In genomic region chr2:233356546-233357308, GRCh38 we compare ENCODE assay signal across 10 cellular contexts. TPM values are rescaled to one million over a fixed set of nuclear protein-coding genes. Genes with fewer than 3 reads are reported as not detected.
DNase-seq lines count a peak whose midpoint lies in the region; ATAC-seq and TF ChIP-seq lines count a peak whose summit lies in the region.
"Had no signal": no experiment of that assay in that cellular context is flagged by ENCODE, and none has a peak within 500 bp of the region (broad histone marks: within the 10 kb centered on the region; RNA-seq: fewer than 3 reads in every experiment).

No MANE protein-coding gene starts in this region.

- intact Hi-C loops in cardiac septum (cut with DNase I) (no loop called here), left cardiac atrium (cut with DNase I) (loop anchor here (5.0 kb wide), 1 partner anchor 86 kb away; no protein-coding TSS in a partner anchor), lower lobe of right lung (cut with DNase I) (no loop called here)

- H3K23ac ChIP-seq in H9 (ENCODE audit: insufficient read length, low read depth, low read length), result no peak overlapping the region

- H3K23me2 ChIP-seq in H9 (ENCODE audit: insufficient read length, low read depth, low read length, poor library complexity, severe bottlenecking), result peaks cover 13% of the 10 kb centered on the region

- H3K27me3 ChIP-seq in lower lobe of right lung (ENCODE audit: low read depth), result no peaks in the 10 kb centered on the region
- no peaks in the 10 kb centered on the region for H3K27me3 ChIP-seq in upper lobe of left lung
- H3K27me3 ChIP-seq in H9 (ENCODE audit: insufficient read depth, low read length), result peaks cover 5% of the 10 kb centered on the region; the same call in 1 of the 2 replicates

- H3K9me3 ChIP-seq in lower lobe of right lung, result no peaks in the 10 kb centered on the region
- H3K9me3 ChIP-seq in upper lobe of left lung, result no peaks in the 10 kb centered on the region
- no peaks in the 10 kb centered on the region for H3K9me3 ChIP-seq in H9 (ENCODE audit: control insufficient read depth, low read depth, low read length)

- no peak overlapping the region for H2AK5ac ChIP-seq in H9 (ENCODE audit: insufficient read length, low read length)

- no peak overlapping the region for H2BK20ac ChIP-seq in H9 (ENCODE audit: low read depth, low read length, poor library complexity, severe bottlenecking)

- H3K27ac Mint-ChIP-seq in T-cell (peak overlapping the region; percentile 68 to 79), H9 (no peak overlapping the region)

- H3K4me1 ChIP-seq in lower lobe of right lung, result peaks cover 42% of the 10 kb centered on the region
- H3K4me1 ChIP-seq in upper lobe of left lung, result peaks cover 22 to 45% (median 31%) of the 10 kb centered on the region in 4 donors
- no peaks in the 10 kb centered on the region; the same call in 1 of the 2 replicates for H3K4me1 ChIP-seq in H9 (ENCODE audit: insufficient read depth, low read length)

- CTCF ChIA-PET in T-cell (lab: Charles Lee), result interaction anchor here (0.6 to 2.1 kb wide), 8 partner anchors 25 to 1759 kb away, joined by 3 to 5 read pairs (median 4); no protein-coding TSS in a partner anchor

- H3K4me1 Mint-ChIP-seq in T-cell (peaks cover 75 to 80% (median 80%) of the 10 kb centered on the region in 3 donors), H9 (peaks cover 18 to 19% of the 10 kb centered on the region in 2 experiments)

- no peak overlapping the region for H4K8ac ChIP-seq in H9 (replicated peaks; ENCODE audit: insufficient read length, low read depth, low read length)

- H4K91ac ChIP-seq in H9 (ENCODE audit: insufficient read length, low read depth, low read length), result no peak overlapping the region

- H2BK120ac ChIP-seq in H9 (ENCODE audit: low read depth, low read length, poor library complexity, severe bottlenecking), result no peak overlapping the region

- H3K36me3 ChIP-seq in lower lobe of right lung, result no peaks in the 10 kb centered on the region
- H3K36me3 ChIP-seq in upper lobe of left lung, result no peaks in the 10 kb centered on the region

- POLR2A ChIA-PET in T-cell (lab: Charles Lee), result interaction anchor here (0.6 to 1.0 kb wide), 4 partner anchors 22 to 1763 kb away, joined by 3 to 4 read pairs (median 3); no protein-coding TSS in a partner anchor

- H3K36me3 Mint-ChIP-seq in T-cell (peaks cover 24% of the 10 kb centered on the region), H9 (ENCODE audit: insufficient read depth in 1 of 3, low read depth in 3 of 3) (peaks cover 3 to 10% (median 5%) of the 10 kb centered on the region in 3 experiments; a peak in 5 of 7 replicates)

- no peak overlapping the region for H3T11ph ChIP-seq in H9 (ENCODE audit: low read length)

- DNase-seq in cardiac septum (ENCODE audit: low spot score), result peak; percentile 81
- DNase-seq in left cardiac atrium, result no peak
- peak in 1 of 34 experiments; percentile 23 for DNase-seq in T-cell
- DNase-seq in lower lobe of right lung, result no peak
- peak in 1 of 2 donors; percentile 65 for DNase-seq in upper lobe of left lung
- DNase-seq in H9, result no peak
- DNase-seq in stimulated activated CD4-positive, alpha-beta T cell treated with anti-CD3 and anti-CD28 coated beads, Interleukin-4, amount 100 ng/mL, for 4 hours, result no peak
- DNase-seq: COR-L47, Karpas-422 had no signal

- no peaks in the 10 kb centered on the region for H4K20me1 ChIP-seq in H9 (ENCODE audit: control insufficient read depth, insufficient read depth, insufficient read length)

- H3K27me3 Mint-ChIP-seq in T-cell (no peaks in the 10 kb centered on the region), H9 (ENCODE audit: low read depth) (peaks cover 43% of the 10 kb centered on the region)

- H3K4me3 ChIP-seq in lower lobe of right lung (peak overlapping the region; percentile 14), upper lobe of left lung (peak overlapping the region in 2 of 4 donors; percentile 7 to 84)

- no peak for TF ChIP-seq POLR2A in upper lobe of left lung (IDR thresholded peaks at IDR 0.05)

- no peak overlapping the region for H2AFZ ChIP-seq in H9 (ENCODE audit: low read length)

- H2BK12ac ChIP-seq in H9 (ENCODE audit: insufficient read length, low read depth, low read length), result no peak overlapping the region

- no peak overlapping the region for H2BK5ac ChIP-seq in H9 (ENCODE audit: insufficient read length, low read length)

- H3K27ac ChIP-seq in lower lobe of right lung (no peak overlapping the region), upper lobe of left lung (peak overlapping the region in 3 of 4 donors; percentile 26 to 77 (median 36)), H9 (ENCODE audit: insufficient read length, low read depth, low read length) (no peak overlapping the region)

- H3K79me2 ChIP-seq in H9 (ENCODE audit: insufficient read depth, low read length), result peaks cover 1% of the 10 kb centered on the region; the same call in 1 of the 2 replicates

- H3K4ac ChIP-seq in H9 (ENCODE audit: low read depth, low read length), result no peak overlapping the region

- H3K4me3 Mint-ChIP-seq in T-cell (peak overlapping the region; percentile 87 to 92 (median 88)), H9 (peak overlapping the region in 1 of 2 experiments; percentile 86; a peak in 1 of 5 replicates)

- no peak overlapping the region for H3K14ac ChIP-seq in H9 (ENCODE audit: insufficient read depth, low read length)

- no peak overlapping the region for H3K9ac ChIP-seq in H9 (ENCODE audit: extremely low read depth, insufficient read length, low read length)

- no peak overlapping the region for H4K5ac ChIP-seq in H9 (ENCODE audit: insufficient read length, low read depth, low read length)

- no peak for TF ChIP-seq EP300 in upper lobe of left lung (IDR thresholded peaks at IDR 0.05)

- no peaks in the 10 kb centered on the region for H3K79me1 ChIP-seq in H9 (ENCODE audit: insufficient read depth, low read depth, low read length, poor library complexity, severe bottlenecking)

- no peak overlapping the region for H2BK15ac ChIP-seq in H9 (ENCODE audit: low read depth, low read length)

- H3K4me2 ChIP-seq in H9 (ENCODE audit: insufficient read depth, insufficient read length, low read length), result no peak overlapping the region

- no peak overlapping the region for H3K56ac ChIP-seq in H9 (ENCODE audit: insufficient read length, low read depth, low read length)

- no peaks in the 10 kb centered on the region for H3K9me3 Mint-ChIP-seq in T-cell
- peaks cover 3% of the 10 kb centered on the region in 2 experiments; a peak in 1 of 5 replicates for H3K9me3 Mint-ChIP-seq in H9

- H3K18ac ChIP-seq in H9 (ENCODE audit: insufficient read length, low read depth, low read length), result no peak overlapping the region

- ATAC-seq in left cardiac atrium (no peak), T-cell (replicated peaks in 1 of 4) (no peak), lower lobe of right lung (peak; percentile 20 to 24), upper lobe of left lung (ENCODE audit: low FRiP score in 2 of 2) (no peak), HG03025 (IDR thresholded peaks at IDR 0.05; ENCODE audit: low FRiP score, unreplicated experiment) (no peak)

- TF ChIP-seq CTCF in lower lobe of right lung (IDR thresholded peaks at IDR 0.05) (no peak), upper lobe of left lung (IDR thresholded peaks at IDR 0.05) (no peak), H9 (conservative IDR thresholded peaks at IDR 0.05) (no peak)

- 66 to 75% methylated on average over 4 of the region's 4 CpGs for WGBS in upper lobe of left lung, 2 donors
- WGBS in H9 (ENCODE audit: extremely low coverage, insufficient read length, low lambda C conversion rate), result no CpG with 5 or more reads among the region's 4 CpGs

RNA-seq across cellular contexts. Expression of gene DGKD, which starts 2.4 kb away (rescaled TPM):
- total RNA-seq in cardiac septum (100 TPM), left cardiac atrium (10 to 100 TPM; 31.9 to 64.9 TPM), T-cell (100 to 1,000 TPM; 143 to 254 (median 163) TPM), lower lobe of right lung (69.3 TPM), upper lobe of left lung (100 to 1,000 TPM in 2 of 6 donors, 10 to 100 TPM in 4; 50.0 to 141 (median 75.6) TPM), H9 (2021) (18.1 and 20.7 TPM in 2 replicates)

RNA-seq across cellular contexts. Expression of gene SAG, which starts 49.1 kb away (rescaled TPM):
- total RNA-seq in cardiac septum (not detected), left cardiac atrium (not detected), T-cell (under 1 TPM in 2 of 5 donors, not detected in 3; 0.03 to 0.37 TPM), lower lobe of right lung (not detected), upper lobe of left lung (under 1 TPM in 1 of 6 donors, not detected in 5; 0.17 TPM), H9 (2021) (not detected in 2 replicates)

Comparison
In these comparisons a context has a peak if more than half of its experiments do, and no peak if none do; other contexts are left out.
1. intact Hi-C loops: an anchor here in left cardiac atrium (5.0 kb wide); none called in cardiac septum and lower lobe of right lung.
2. ATAC-seq: peak in lower lobe of right lung (2 of 2); none in left cardiac atrium (0 of 2), T-cell (0 of 4), upper lobe of left lung (0 of 2) and HG03025 (single experiment).
3. H3K27ac Mint-ChIP-seq: peak in T-cell (2 of 2); none in H9 (0 of 3).
4. H3K27ac ChIP-seq: peak in upper lobe of left lung (3 of 4); none in lower lobe of right lung (single experiment) and H9 (single experiment).